Comparison of ENCODE assay signal across 8 cellular contexts in genomic region chr4:175536852-175537453, GRCh38.
DNase-seq lines count a peak whose midpoint lies in the region; ATAC-seq and TF ChIP-seq lines count a peak whose summit lies in the region.

No MANE protein-coding gene starts in this region.

- peaks cover 0 to 15% (median 4%) of the 10 kb centered on the region in 8 donors for H3K9me3 ChIP-seq in spleen

- H3K36me3 ChIP-seq in spleen, result no peaks in the 10 kb centered on the region

- TF ChIP-seq POLR2A in spleen (IDR thresholded peaks at IDR 0.05), result no peak

- H3K4me3 ChIP-seq in AG10803 (ENCODE audit: low read length), result no peak overlapping the region
- no peak overlapping the region for H3K4me3 ChIP-seq in spleen

- ATAC-seq in GM18867 (IDR thresholded peaks at IDR 0.05; ENCODE audit: unreplicated experiment) (peak; percentile 80), foreskin keratinocyte (no peak)

- H3K27ac ChIP-seq in foreskin keratinocyte, result no peak overlapping the region
- no peak overlapping the region for H3K27ac ChIP-seq in spleen

- in situ Hi-C loops in KBM-7 (cut with MboI; ENCODE audit: low pct_unique_long_range_greater_than_20kb, low sequenced_read_pairs), result no loop called here

- H3K4me1 ChIP-seq in foreskin keratinocyte (no peaks in the 10 kb centered on the region), spleen (no peaks in the 10 kb centered on the region)

- TF ChIP-seq CTCF in AG10803 (conservative IDR thresholded peaks at IDR 0.05; ENCODE audit: low read length), result peak; percentile 62
- TF ChIP-seq CTCF in foreskin keratinocyte (conservative IDR thresholded peaks at IDR 0.05), result peak; percentile 61
- TF ChIP-seq CTCF in spleen (IDR thresholded peaks at IDR 0.05 in 8 of 11, conservative IDR thresholded peaks at IDR 0.05 in 3 of 11), result peak in 7 of 11 experiments; percentile 7 to 46 (median 39)

- H3K27me3 ChIP-seq in foreskin keratinocyte (no peaks in the 10 kb centered on the region), spleen (replicated peaks in 1 of 7) (no peaks in the 10 kb centered on the region)

- DNase-seq in AG10803 (ENCODE audit: low read depth) (peak; percentile 66), KBM-7 (peak; percentile 78), SK-N-DZ (ENCODE audit: low spot score) (peak; percentile 37), foreskin keratinocyte (peak; percentile 8 to 30), spleen (no peak), T1000 (lab: John Stamatoyannopoulos, UW) (no peak)
- DNase-seq in stimulated activated CD4-positive, alpha-beta T cell treated with anti-CD3 and anti-CD28 coated beads, Interleukin-1b, Interleukin-23, amount 100 ng/mL, for 48 hours, result no peak

- intact Hi-C loops in spleen (cut with DNase I; ENCODE audit: low total_unique reads), result no loop called here

- 28 to 33% (median 32%) methylated on average over 6 of the region's 6 CpGs for WGBS in spleen, 5 donors

Comparison
In these comparisons a context has a peak if more than half of its experiments do, and no peak if none do; other contexts are left out.
1. DNase-seq: peak in AG10803 (single experiment), KBM-7 (single experiment), SK-N-DZ (single experiment) and foreskin keratinocyte (2 of 2); none in spleen (single experiment), T1000 (single experiment) and stimulated activated CD4-positive, alpha-beta T cell treated with anti-CD3 and anti-CD28 coated beads, Interleukin-1b, Interleukin-23, amount 100 ng/mL, for 48 hours (single experiment).
2. Peak in every context shown above with its lines, with median percentiles within 50 percentile points of each other: CTCF ChIP-seq.